7 cellular contexts compared by ENCODE assay signal in the genomic region with DNA sequence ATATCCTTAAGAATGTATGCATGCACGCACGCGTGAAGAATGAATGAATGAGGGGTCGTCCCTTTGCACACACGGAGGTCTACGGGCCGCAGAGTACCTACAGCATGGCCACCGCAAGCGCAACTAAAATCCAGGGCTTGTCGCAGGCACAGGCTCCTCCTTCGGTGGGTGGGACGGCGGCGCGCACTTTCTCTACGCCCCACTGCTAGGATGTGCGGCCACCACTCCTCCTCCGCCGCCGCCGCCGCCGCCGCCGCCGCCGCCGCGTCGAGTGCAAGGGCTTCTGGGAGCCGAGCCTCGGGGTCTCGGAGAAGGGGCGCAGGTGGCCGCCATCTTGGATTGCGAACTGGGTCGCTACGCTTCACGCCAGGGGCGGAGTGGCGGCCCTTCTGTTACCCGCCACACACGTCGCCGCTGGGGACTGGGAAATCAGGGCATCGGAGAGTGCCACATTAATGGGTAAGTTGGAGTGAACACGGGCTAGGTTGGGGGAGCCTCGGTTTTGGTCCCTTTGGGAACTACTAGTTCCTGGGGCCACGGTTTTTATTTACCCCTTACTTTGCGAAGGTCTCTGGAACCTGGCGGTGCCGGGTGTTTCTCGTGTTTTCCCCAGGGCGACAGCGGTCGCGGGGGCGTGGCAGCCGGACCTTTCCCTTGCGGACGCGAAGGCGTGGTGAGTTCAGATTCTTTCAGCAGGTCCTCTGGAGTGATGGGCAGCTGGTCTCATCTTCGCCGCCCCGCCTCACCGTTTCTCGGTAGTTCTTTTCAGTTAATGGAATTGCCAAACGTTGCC. TPM values are rescaled to one million over a fixed set of nuclear protein-coding genes. Genes with fewer than 3 reads are reported as not detected.
DNase-seq lines count a peak whose midpoint lies in the region; ATAC-seq, FAIRE-seq and TF ChIP-seq lines count a peak whose summit lies in the region.

Gene KPNA5, plus strand, starts transcription at position 332 of the 793 bp plus-strand sequence. Its CDS starts 124 bp downstream, at position 456.

- in situ Hi-C loops in astrocyte of the cerebellum (cut with HindIII; ENCODE audit: low sequenced_read_pairs), result no loop called here

- peak; percentile 93 for FAIRE-seq in GM18507 (lab: Jason Lieb, UNC)

- H3K79me2 ChIP-seq in hepatocyte, result peaks cover 42% of the 10 kb centered on the region

- ATAC-seq in HG02973 (IDR thresholded peaks at IDR 0.05; ENCODE audit: unreplicated experiment), result peak; percentile 95

- H3K4me2 ChIP-seq in hepatocyte, result peak within 1 kb of the TSS; percentile 86

- WGBS in hepatocyte (ENCODE audit: low lambda C conversion rate, missing lambda C conversion rate), result under 1% methylated on average over 56 of the region's 69 CpGs

- no peaks in the 10 kb centered on the region for H3K9me3 ChIP-seq in hepatocyte (ENCODE audit: low read depth)

- H4K20me1 ChIP-seq in hepatocyte (ENCODE audit: insufficient read depth, poor library complexity, severe bottlenecking), result peaks cover 5% of the 10 kb centered on the region

- H3K27me3 ChIP-seq in hepatocyte, result no peaks in the 10 kb centered on the region

- TF ChIP-seq CTCF in astrocyte of the cerebellum (IDR thresholded peaks at IDR 0.05; ENCODE audit: low read depth, low read length, missing control alignments) (no peak), hepatocyte (IDR thresholded peaks at IDR 0.05; ENCODE audit: poor library complexity) (no peak)

- H3K36me3 ChIP-seq in hepatocyte (replicated peaks; ENCODE audit: insufficient read depth, low read depth), result no peaks in the 10 kb centered on the region

- peak within 1 kb of the TSS; percentile 93 for H3K27ac ChIP-seq in hepatocyte

- DNase-seq in GM18507 (ENCODE audit: extremely low spot score, insufficient read length, low read depth) (peak; percentile 74), NCI-H1930 (lab: John Stamatoyannopoulos, UW) (peak; percentile 84 to 92), T-helper 22 cell (ENCODE audit: low read depth) (peak; percentile 84), astrocyte of the cerebellum (ENCODE audit: low read depth) (peak; percentile 68), hepatocyte (ENCODE audit: low spot score) (peak; percentile 95), retina (peak; percentile 96)

- peak within 1 kb of the TSS; percentile 99 for H2AFZ ChIP-seq in hepatocyte

- H3K4me3 ChIP-seq in astrocyte of the cerebellum (ENCODE audit: low read depth, low read length), result peak within 1 kb of the TSS; percentile 95
- H3K4me3 ChIP-seq in hepatocyte, result peak within 1 kb of the TSS; percentile 55

- no peaks in the 10 kb centered on the region for H3K9me2 ChIP-seq in hepatocyte (replicated peaks; ENCODE audit: insufficient read depth)

- peaks cover 3% of the 10 kb centered on the region for H3K4me1 ChIP-seq in hepatocyte (ENCODE audit: insufficient read depth)

RNA-seq across cellular contexts. Expression of gene KPNA5, which starts in this region (rescaled TPM):
- total RNA-seq in hepatocyte, result 14.8 and 20.5 TPM in 2 replicates
- 5.4 and 6.7 TPM in 2 replicates for polyA plus RNA-seq in hepatocyte

Comparison
In these comparisons a context has a peak if more than half of its experiments do, and no peak if none do; other contexts are left out.
1. Peak in every context shown above with its lines: DNase-seq, ATAC-seq, H3K4me3 ChIP-seq and H3K27ac ChIP-seq.